In genomic region chr17:74776044-74776962, GRCh38 we compare ENCODE assay signal across 8 cellular contexts. TPM values are rescaled to one million over a fixed set of nuclear protein-coding genes. Genes with fewer than 3 reads are reported as not detected.
DNase-seq lines count a peak whose midpoint lies in the region; ATAC-seq and TF ChIP-seq lines count a peak whose summit lies in the region.

TSS of gene NAT9 (minus strand) at chr17:74776345. CDS start at chr17:74775698, 647 bp downstream.

- H3K4me1 ChIP-seq in liver (ENCODE audit: control insufficient read depth in 4 of 4, insufficient read depth in 4 of 4, low read length in 3 of 4) = peaks cover 2 to 53% (median 28%) of the 10 kb centered on the region in 4 donors

- WGBS in liver = under 1% methylated on average over 64 of the region's 64 CpGs

- no peak for TF ChIP-seq CTCF in liver (IDR thresholded peaks at IDR 0.05; ENCODE audit: low read depth, low read length, missing input control)

- H3K27me3 ChIP-seq in liver (ENCODE audit: control insufficient read depth in 4 of 4, insufficient read depth in 4 of 4, low read length in 3 of 4) = no peaks in the 10 kb centered on the region

- H3K27ac ChIP-seq in liver (ENCODE audit: low read depth in 1 of 2, low read length in 2 of 2) = peak within 1 kb of the TSS; percentile 70 to 72

- no peak for TF ChIP-seq RAD21 in liver (IDR thresholded peaks at IDR 0.05)

- H3K4me3 ChIP-seq in liver (ENCODE audit: low read depth in 1 of 3, low read length in 3 of 3) = peak within 1 kb of the TSS; percentile 84 to 96 (median 91)

- H3K36me3 ChIP-seq in liver (ENCODE audit: control insufficient read depth in 4 of 4, insufficient read depth in 3 of 4, low read depth in 1 of 4, low read length in 3 of 4) = peaks cover 2 to 14% (median 8%) of the 10 kb centered on the region in 4 donors

- peak within 1 kb of the TSS; percentile 61 to 82 for H3K9ac ChIP-seq in liver (ENCODE audit: low read depth in 1 of 2, low read length in 2 of 2)

- DNase-seq in C1 segment of cervical spinal cord (lab: John Stamatoyannopoulos, UW) (peak; percentile 86 to 99 (median 93)), NCI-H774 (lab: John Stamatoyannopoulos, UW) (peak; percentile 99), dermis microvascular lymphatic vessel endothelial cell (ENCODE audit: low read depth in 2 of 2) (peak; percentile 89 to 97)
- DNase-seq in activated CD4-positive, alpha-beta T cell treated with anti-CD3 and anti-CD28 coated beads, Interleukin-2, amount 50 U/mL, for 4 hours = peak; percentile 98 to 99
- DNase-seq in stimulated activated CD4-positive, alpha-beta T cell treated with anti-CD3 and anti-CD28 coated beads, Interleukin-4, amount 100 ng/mL, for 1 hour = peak; percentile 100

- H3K9me3 ChIP-seq in liver (ENCODE audit: control insufficient read depth in 4 of 4, low read length in 3 of 4) = no peaks in the 10 kb centered on the region

- ATAC-seq in GM19372 (IDR thresholded peaks at IDR 0.05; ENCODE audit: low read depth, unreplicated experiment) (peak; percentile 84), HG03565 (IDR thresholded peaks at IDR 0.05; ENCODE audit: unreplicated experiment) (peak; percentile 63)

TF ChIP-seq in liver, 16 proteins besides CTCF, POLR2A, EP300 and RAD21:
- TF ChIP-seq GABPA (IDR thresholded peaks at IDR 0.05 in 1 of 2, conservative IDR thresholded peaks at IDR 0.05 in 1 of 2) (peak; percentile 51 to 94), YY1 (IDR thresholded peaks at IDR 0.05) (peak; percentile 70), JUND (IDR thresholded peaks at IDR 0.05) (no peak), FOXA2 (IDR thresholded peaks at IDR 0.05) (no peak), ATF3 (IDR thresholded peaks at IDR 0.05) (no peak), NR2F2 (IDR thresholded peaks at IDR 0.05) (no peak), TAF1 (conservative IDR thresholded peaks at IDR 0.05) (no peak), HNF4G (IDR thresholded peaks at IDR 0.05) (no peak), REST (IDR thresholded peaks at IDR 0.05) (peak; percentile 96), RXRA (IDR thresholded peaks at IDR 0.05) (no peak), SP1 (IDR thresholded peaks at IDR 0.05) (peak; percentile 87), HNF4A (conservative IDR thresholded peaks at IDR 0.05) (no peak), EGR1 (IDR thresholded peaks at IDR 0.05; ENCODE audit: low read depth in 2 of 2) (peak in 1 of 2 donors; percentile 62), FOXA1 (IDR thresholded peaks at IDR 0.05) (no peak)
- TF ChIP-seq, protein P1, sequence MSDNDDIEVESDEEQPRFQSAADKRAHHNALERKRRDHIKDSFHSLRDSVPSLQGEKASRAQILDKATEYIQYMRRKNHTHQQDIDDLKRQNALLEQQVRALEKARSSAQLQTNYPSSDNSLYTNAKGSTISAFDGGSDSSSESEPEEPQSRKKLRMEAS (IDR thresholded peaks at IDR 0.05) = no peak
- TF ChIP-seq, protein P2, sequence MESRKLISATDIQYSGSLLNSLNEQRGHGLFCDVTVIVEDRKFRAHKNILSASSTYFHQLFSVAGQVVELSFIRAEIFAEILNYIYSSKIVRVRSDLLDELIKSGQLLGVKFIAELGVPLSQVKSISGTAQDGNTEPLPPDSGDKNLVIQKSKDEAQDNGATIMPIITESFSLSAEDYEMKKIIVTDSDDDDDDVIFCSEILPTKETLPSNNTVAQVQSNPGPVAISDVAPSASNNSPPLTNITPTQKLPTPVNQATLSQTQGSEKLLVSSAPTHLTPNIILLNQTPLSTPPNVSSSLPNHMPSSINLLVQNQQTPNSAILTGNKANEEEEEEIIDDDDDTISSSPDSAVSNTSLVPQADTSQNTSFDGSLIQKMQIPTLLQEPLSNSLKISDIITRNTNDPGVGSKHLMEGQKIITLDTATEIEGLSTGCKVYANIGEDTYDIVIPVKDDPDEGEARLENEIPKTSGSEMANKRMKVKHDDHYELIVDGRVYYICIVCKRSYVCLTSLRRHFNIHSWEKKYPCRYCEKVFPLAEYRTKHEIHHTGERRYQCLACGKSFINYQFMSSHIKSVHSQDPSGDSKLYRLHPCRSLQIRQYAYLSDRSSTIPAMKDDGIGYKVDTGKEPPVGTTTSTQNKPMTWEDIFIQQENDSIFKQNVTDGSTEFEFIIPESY (IDR thresholded peaks at IDR 0.05) = no peak
TF ChIP-seq in liver: peak in this region for 5.

RNA-seq across cellular contexts. Expression of gene NAT9, which starts in this region (rescaled TPM):
- total RNA-seq in dermis microvascular lymphatic vessel endothelial cell = 17.7 and 31.4 TPM in 2 replicates
- total RNA-seq in liver = 10 to 100 TPM in 1 of 2 donors, 1 to 10 TPM in 1; 8.1 to 25.5 TPM
- polyA plus RNA-seq in liver = 10 to 100 TPM; 15.7 to 18.4 TPM

Comparison
In these comparisons a context has a peak if more than half of its experiments do, and no peak if none do; other contexts are left out.
1. Peak in every context shown above with its lines: DNase-seq, ATAC-seq, H3K4me3 ChIP-seq and H3K27ac ChIP-seq.